In genomic region chr11:111957663-111958415, GRCh38 we compare ENCODE assay signal across 1 cellular context.
TF ChIP-seq lines count a peak whose summit lies in the region.

No MANE protein-coding gene starts in this region.

TF ChIP-seq in K562, 482 proteins besides CTCF, POLR2A, EP300 and RAD21:
- TF ChIP-seq MXD1 (CRISPR knock-in tag; IDR thresholded peaks at IDR 0.05; ENCODE audit: borderline replicate concordance, poor library complexity, severe bottlenecking) (no peak), CHD7 (IDR thresholded peaks at IDR 0.05; ENCODE audit: low read depth, low read length) (no peak), CREB3 (tag; conservative IDR thresholded peaks at IDR 0.05; ENCODE audit: low read depth) (no peak), MYNN (IDR thresholded peaks at IDR 0.05) (no peak), MYNN (CRISPR knock-in tag; IDR thresholded peaks at IDR 0.05) (no peak), ZNF444 (CRISPR knock-in tag; IDR thresholded peaks at IDR 0.05) (no peak), NR3C1 (CRISPR knock-in tag; IDR thresholded peaks at IDR 0.05) (no peak), ZNF134 (CRISPR knock-in tag; conservative IDR thresholded peaks at IDR 0.05) (no peak), ZNF584 (CRISPR knock-in tag; IDR thresholded peaks at IDR 0.05; ENCODE audit: low read depth) (no peak), DLX4 (CRISPR knock-in tag; IDR thresholded peaks at IDR 0.05) (no peak), MAX (CRISPR knock-in tag; IDR thresholded peaks at IDR 0.05) (no peak)
TF ChIP-seq in K562: peak in this region for 0.
